ENCODE assay signal across 24 cellular contexts in genomic region chr5:225334-225733, GRCh38. TPM values are rescaled to one million over a fixed set of nuclear protein-coding genes. Genes with fewer than 3 reads are reported as not detected.
A peak's percentile ranks its signal among the peaks of the same experiment; 100 is the strongest.
DNase-seq lines count a peak whose midpoint lies in the region; ATAC-seq and TF ChIP-seq lines count a peak whose summit lies in the region.
"Had no signal": no experiment of that assay in that cellular context is flagged by ENCODE, and none has a peak within 500 bp of the region (broad histone marks: within the 10 kb centered on the region; RNA-seq: fewer than 3 reads in every experiment).

No MANE protein-coding gene starts in this region.

- no peaks in the 10 kb centered on the region for H3K4me1 ChIP-seq in neuronal stem cell (ENCODE audit: control insufficient read depth in 2 of 2, insufficient read depth in 1 of 2, low read depth in 1 of 2, low read length in 2 of 2)
- H3K4me1 ChIP-seq: Caco-2 had no signal

- H3K4me2 ChIP-seq in neuronal stem cell (ENCODE audit: insufficient read depth, low read length, poor library complexity, severe bottlenecking): no peak overlapping the region
- H3K4me2 ChIP-seq: A549; BLaER1 treated with 17β-estradiol and CSF1 and Interleukin-3, amounts not matched to agents 10 nM and 100 nM had no signal

- H4K91ac ChIP-seq in neuronal stem cell (ENCODE audit: low read depth, low read length, poor library complexity): no peak overlapping the region

- no peak overlapping the region for H3K14ac ChIP-seq in neuronal stem cell (ENCODE audit: low read length)

- H2BK120ac ChIP-seq in neuronal stem cell (ENCODE audit: low read depth, low read length): no peak overlapping the region

- no peak for ATAC-seq in activated CD8-positive, alpha-beta memory T cell treated with anti-CD3 and anti-CD28 coated beads, Interleukin-2, amount 10 ng/mL, durations not matched to agents 7 days and 5 days
- no peak for ATAC-seq in central memory CD8-positive, alpha-beta T cell (replicated peaks; ENCODE audit: extremely low read depth, poor library complexity, severe bottlenecking)
- ATAC-seq: A549; CD8-positive, alpha-beta T cell; HCT116 had no signal

- TF ChIP-seq CTCF in coronary artery (IDR thresholded peaks at IDR 0.05): no peak

- no peak overlapping the region for H4K8ac ChIP-seq in neuronal stem cell (ENCODE audit: low read depth, low read length)

- H2BK15ac ChIP-seq in neuronal stem cell (ENCODE audit: low read length): no peak overlapping the region

- CTCF ChIA-PET in activated CD8-positive, alpha-beta memory T cell treated with anti-CD3 and anti-CD28 coated beads, Interleukin-2, amount 10 ng/mL, durations not matched to agents 7 days and 5 days (lab: Charles Lee): no interaction called here

- no peak overlapping the region for H2BK12ac ChIP-seq in neuronal stem cell (ENCODE audit: low read length)

- H3K27me3 Mint-ChIP-seq in activated CD8-positive, alpha-beta memory T cell treated with anti-CD3 and anti-CD28 coated beads, Interleukin-2, amount 10 ng/mL, durations not matched to agents 7 days and 5 days: no peaks in the 10 kb centered on the region
- no peaks in the 10 kb centered on the region for H3K27me3 Mint-ChIP-seq in activated naive CD8-positive, alpha-beta T cell
- H3K27me3 Mint-ChIP-seq in activated naive CD8-positive, alpha-beta T cell treated with anti-CD3 and anti-CD28 coated beads for 36 hours: no peaks in the 10 kb centered on the region
- no peaks in the 10 kb centered on the region for H3K27me3 Mint-ChIP-seq in central memory CD8-positive, alpha-beta T cell

- no peak overlapping the region for H2BK5ac ChIP-seq in neuronal stem cell (ENCODE audit: low read length)

- no peak overlapping the region for H3K4ac ChIP-seq in neuronal stem cell (ENCODE audit: low read length)

- no CpG with 5 or more reads among the region's 14 CpGs for WGBS in neuronal stem cell (ENCODE audit: extremely low coverage in 2 of 2, insufficient read length in 2 of 2, insufficient replicate concordance in 1 of 2), 2 donors

- H3K9ac ChIP-seq in neuronal stem cell (ENCODE audit: low read depth, low read length, poor library complexity): no peak overlapping the region
- H3K9ac ChIP-seq: BLaER1 treated with 17β-estradiol and CSF1 and Interleukin-3, amounts not matched to agents 10 nM and 100 nM had no signal

- H3K18ac ChIP-seq in neuronal stem cell (ENCODE audit: low read length): no peak overlapping the region

- peak; percentile 30 for DNase-seq in activated CD8-positive, alpha-beta memory T cell treated with anti-CD3 and anti-CD28 coated beads, Interleukin-2, amount 50 U/mL, for 48 hours
- no peak for DNase-seq in activated CD8-positive, alpha-beta memory T cell treated with anti-CD3 and anti-CD28 coated beads, Interleukin-2, amount 10 ng/mL, durations not matched to agents 7 days and 5 days
- no peak for DNase-seq in activated naive CD8-positive, alpha-beta T cell treated with anti-CD3 and anti-CD28 coated beads for 36 hours
- DNase-seq in central memory CD8-positive, alpha-beta T cell (ENCODE audit: low spot score in 2 of 2): no peak
- DNase-seq in neuronal stem cell (ENCODE audit: low spot score): no peak
- no peak for DNase-seq in coronary artery (ENCODE audit: low spot score)
- DNase-seq: AML-193; Caco-2; CD8-positive, alpha-beta T cell; DMS79 treated with DMSO at 0.1 percent for 48 hours; KG1; MG63; NCI-H1105 treated with DMSO at 0.1 percent for 48 hours; NCI-H146; NCI-H1930; NCI-H2107; NCI-H446; NCI-H524 treated with DMSO at 0.1 percent for 48 hours; NCI-H774 had no signal

- H3K79me1 ChIP-seq in neuronal stem cell (ENCODE audit: low read depth, low read length): peaks cover 8% of the 10 kb centered on the region

- no peak overlapping the region for H2AFZ ChIP-seq in neuronal stem cell (ENCODE audit: low read length)

- no peak overlapping the region for H3K4me3 ChIP-seq in neuronal stem cell (ENCODE audit: low read length in 2 of 2)
- no peak overlapping the region for H3K4me3 ChIP-seq in coronary artery
- H3K4me3 ChIP-seq: A549; BLaER1 treated with 17β-estradiol and CSF1 and Interleukin-3, amounts not matched to agents 10 nM and 100 nM; MG63 had no signal

- H3K36me3 Mint-ChIP-seq in activated CD8-positive, alpha-beta memory T cell treated with anti-CD3 and anti-CD28 coated beads, Interleukin-2, amount 10 ng/mL, durations not matched to agents 7 days and 5 days: peaks cover 39% of the 10 kb centered on the region
- H3K36me3 Mint-ChIP-seq in activated naive CD8-positive, alpha-beta T cell: peaks cover 6% of the 10 kb centered on the region
- peaks cover 22% of the 10 kb centered on the region for H3K36me3 Mint-ChIP-seq in activated naive CD8-positive, alpha-beta T cell treated with anti-CD3 and anti-CD28 coated beads for 36 hours
- peaks cover 52% of the 10 kb centered on the region for H3K36me3 Mint-ChIP-seq in central memory CD8-positive, alpha-beta T cell (ENCODE audit: insufficient read depth)

- H3K36me3 ChIP-seq in neuronal stem cell (replicated peaks in 1 of 2; ENCODE audit: control insufficient read depth in 2 of 2, insufficient read depth in 2 of 2, low read length in 2 of 2): peaks cover 37 to 73% of the 10 kb centered on the region in 2 donors

- H3K23ac ChIP-seq in neuronal stem cell (ENCODE audit: low read depth, low read length, poor library complexity): no peak overlapping the region

- no peak overlapping the region for H2AK5ac ChIP-seq in neuronal stem cell (ENCODE audit: low read depth, low read length)

- H3K9me3 Mint-ChIP-seq in activated CD8-positive, alpha-beta memory T cell treated with anti-CD3 and anti-CD28 coated beads, Interleukin-2, amount 10 ng/mL, durations not matched to agents 7 days and 5 days (ENCODE audit: low read depth): no peaks in the 10 kb centered on the region
- H3K9me3 Mint-ChIP-seq in activated naive CD8-positive, alpha-beta T cell (ENCODE audit: low read depth): no peaks in the 10 kb centered on the region
- no peaks in the 10 kb centered on the region for H3K9me3 Mint-ChIP-seq in activated naive CD8-positive, alpha-beta T cell treated with anti-CD3 and anti-CD28 coated beads for 36 hours
- no peaks in the 10 kb centered on the region for H3K9me3 Mint-ChIP-seq in central memory CD8-positive, alpha-beta T cell
- H3K9me3 Mint-ChIP-seq: CD8-positive, alpha-beta T cell had no signal

- H3K27ac ChIP-seq in neuronal stem cell (replicated peaks; ENCODE audit: low read length) (no peak overlapping the region), coronary artery (no peak overlapping the region)
- H3K27ac ChIP-seq: A549; BLaER1 treated with 17β-estradiol and CSF1 and Interleukin-3, amounts not matched to agents 10 nM and 100 nM had no signal

- no peak overlapping the region for H3K4me3 Mint-ChIP-seq in activated CD8-positive, alpha-beta memory T cell treated with anti-CD3 and anti-CD28 coated beads, Interleukin-2, amount 10 ng/mL, durations not matched to agents 7 days and 5 days
- no peak overlapping the region for H3K4me3 Mint-ChIP-seq in activated naive CD8-positive, alpha-beta T cell
- no peak overlapping the region for H3K4me3 Mint-ChIP-seq in activated naive CD8-positive, alpha-beta T cell treated with anti-CD3 and anti-CD28 coated beads for 36 hours
- peak overlapping the region; percentile 6 for H3K4me3 Mint-ChIP-seq in central memory CD8-positive, alpha-beta T cell
- H3K4me3 Mint-ChIP-seq: CD8-positive, alpha-beta T cell had no signal

- peaks cover 24% of the 10 kb centered on the region for H3K4me1 Mint-ChIP-seq in activated CD8-positive, alpha-beta memory T cell treated with anti-CD3 and anti-CD28 coated beads, Interleukin-2, amount 10 ng/mL, durations not matched to agents 7 days and 5 days
- H3K4me1 Mint-ChIP-seq in activated naive CD8-positive, alpha-beta T cell (ENCODE audit: low read depth): peaks cover 39% of the 10 kb centered on the region
- H3K4me1 Mint-ChIP-seq in activated naive CD8-positive, alpha-beta T cell treated with anti-CD3 and anti-CD28 coated beads for 36 hours: peaks cover 34% of the 10 kb centered on the region
- peaks cover 42% of the 10 kb centered on the region for H3K4me1 Mint-ChIP-seq in central memory CD8-positive, alpha-beta T cell

- no peaks in the 10 kb centered on the region for H3K27me3 ChIP-seq in neuronal stem cell (ENCODE audit: control insufficient read depth in 3 of 3, insufficient read depth in 3 of 3, low read depth in 1 of 3, low read length in 3 of 3)
- H3K27me3 ChIP-seq: BLaER1 treated with 17β-estradiol and CSF1 and Interleukin-3, amounts not matched to agents 10 nM and 100 nM; MG63 had no signal

- no peak overlapping the region for H3K27ac Mint-ChIP-seq in activated CD8-positive, alpha-beta memory T cell treated with anti-CD3 and anti-CD28 coated beads, Interleukin-2, amount 10 ng/mL, durations not matched to agents 7 days and 5 days
- H3K27ac Mint-ChIP-seq in activated naive CD8-positive, alpha-beta T cell: peak overlapping the region; percentile 55
- H3K27ac Mint-ChIP-seq in activated naive CD8-positive, alpha-beta T cell treated with anti-CD3 and anti-CD28 coated beads for 36 hours: no peak overlapping the region
- H3K27ac Mint-ChIP-seq in central memory CD8-positive, alpha-beta T cell (ENCODE audit: low read depth): peak overlapping the region; percentile 25
- H3K27ac Mint-ChIP-seq: CD8-positive, alpha-beta T cell had no signal

- no peaks in the 10 kb centered on the region for H3K9me3 ChIP-seq in neuronal stem cell (replicated peaks in 1 of 2; ENCODE audit: control insufficient read depth in 2 of 2, insufficient read depth in 1 of 2, low read depth in 1 of 2, low read length in 2 of 2)
- H3K9me3 ChIP-seq: A549; BLaER1 treated with 17β-estradiol and CSF1 and Interleukin-3, amounts not matched to agents 10 nM and 100 nM; Caco-2; MG63 had no signal

RNA-seq across cellular contexts. Expression of gene SDHA, which starts 7.2 kb away (rescaled TPM):
- total RNA-seq in activated CD8-positive, alpha-beta memory T cell treated with anti-CD3 and anti-CD28 coated beads, Interleukin-2, amount 10 ng/mL, durations not matched to agents 7 days and 5 days: 100 to 1,000 TPM; 201 TPM
- 100 to 1,000 TPM; 146 to 149 TPM for total RNA-seq in activated naive CD8-positive, alpha-beta T cell treated with anti-CD3 and anti-CD28 coated beads for 36 hours
- 60.5 TPM for polyA plus RNA-seq in neuronal stem cell (2013, experiment 1 of 2)
- polyA plus RNA-seq in neuronal stem cell (2013, experiment 2 of 2): 67.5 TPM

RNA-seq across cellular contexts. Expression of gene CCDC127, which starts 7.4 kb away (rescaled TPM):
- total RNA-seq in activated CD8-positive, alpha-beta memory T cell treated with anti-CD3 and anti-CD28 coated beads, Interleukin-2, amount 10 ng/mL, durations not matched to agents 7 days and 5 days: 1 to 10 TPM; 4.8 to 6.2 TPM
- total RNA-seq in activated naive CD8-positive, alpha-beta T cell treated with anti-CD3 and anti-CD28 coated beads for 36 hours: 1 to 10 TPM; 5.3 to 5.9 TPM
- polyA plus RNA-seq in neuronal stem cell (2013, experiment 1 of 2): 5.2 TPM
- polyA plus RNA-seq in neuronal stem cell (2013, experiment 2 of 2): 5.1 TPM

RNA-seq across cellular contexts. Expression of gene LRRC14B, which starts 34.0 kb away (rescaled TPM):
- not detected for total RNA-seq in activated CD8-positive, alpha-beta memory T cell treated with anti-CD3 and anti-CD28 coated beads, Interleukin-2, amount 10 ng/mL, durations not matched to agents 7 days and 5 days
- under 1 TPM in 1 of 2 experiments, not detected in 1; 0.23 TPM for total RNA-seq in activated naive CD8-positive, alpha-beta T cell treated with anti-CD3 and anti-CD28 coated beads for 36 hours
- polyA plus RNA-seq in neuronal stem cell (2013, experiment 1 of 2): 0.03 TPM
- polyA plus RNA-seq in neuronal stem cell (2013, experiment 2 of 2): not detected
- total RNA-seq: Caco-2; CD8-positive, alpha-beta T cell; H4 had no signal
- polyA plus RNA-seq: A549 had no signal

RNA-seq across cellular contexts. Expression of gene PDCD6, which starts 46.1 kb away (rescaled TPM):
- total RNA-seq in activated CD8-positive, alpha-beta memory T cell treated with anti-CD3 and anti-CD28 coated beads, Interleukin-2, amount 10 ng/mL, durations not matched to agents 7 days and 5 days: 100 to 1,000 TPM in 1 of 2 experiments, 10 to 100 TPM in 1; 81.7 to 101 TPM
- total RNA-seq in activated naive CD8-positive, alpha-beta T cell treated with anti-CD3 and anti-CD28 coated beads for 36 hours: 100 to 1,000 TPM in 1 of 2 experiments, 10 to 100 TPM in 1; 97.3 to 102 TPM
- 55.8 TPM for polyA plus RNA-seq in neuronal stem cell (2013, experiment 1 of 2)
- polyA plus RNA-seq in neuronal stem cell (2013, experiment 2 of 2): 53.8 TPM

Comparison
In these comparisons a context has a peak if more than half of its experiments do, and no peak if none do; other contexts are left out.
1. H3K27ac Mint-ChIP-seq: peak in activated naive CD8-positive, alpha-beta T cell (single experiment) and central memory CD8-positive, alpha-beta T cell (single experiment); none in activated CD8-positive, alpha-beta memory T cell treated with anti-CD3 and anti-CD28 coated beads, Interleukin-2, amount 10 ng/mL, durations not matched to agents 7 days and 5 days (single experiment) and activated naive CD8-positive, alpha-beta T cell treated with anti-CD3 and anti-CD28 coated beads for 36 hours (single experiment).